25 cellular contexts compared by ENCODE assay signal in genomic region chr11:35466058-35466457, GRCh38.
"Had no signal": no experiment of that assay in that cellular context is flagged by ENCODE, and none has a peak within 500 bp of the region (broad histone marks: within the 10 kb centered on the region; RNA-seq: fewer than 3 reads in every experiment).

No MANE protein-coding gene starts in this region.

- H3K9me3 ChIP-seq: stomach, suprapubic skin, testis, thoracic aorta, thyroid gland, tibial artery, tibial nerve, transverse colon, upper lobe of left lung, upper lobe of right lung, uterus, vagina had no signal

- H3K36me3 ChIP-seq: stomach, thoracic aorta, thyroid gland, tibial artery, tibial nerve, transverse colon, upper lobe of left lung, upper lobe of right lung, uterus had no signal

- H3K27ac ChIP-seq: stomach, suprapubic skin, testis, thoracic aorta, thyroid gland, tibial artery, tibial nerve, transverse colon, upper lobe of left lung, upper lobe of right lung, uterus, vagina had no signal

- H3K4me1 ChIP-seq: stomach, suprapubic skin, testis, thyroid gland, tibial artery, tibial nerve, transverse colon, upper lobe of left lung, upper lobe of right lung, uterus, vagina had no signal

- FAIRE-seq: urothelium cell line had no signal

- DNase-seq: stimulated activated CD4-positive, alpha-beta T cell treated with anti-CD3 and anti-CD28 coated beads, Interleukin-2, amount 100 ng/mL, for 48 hours; stimulated activated CD4-positive, alpha-beta T cell treated with anti-CD3 and anti-CD28 coated beads, Interleukin-4, amount 100 ng/mL, for 1 hour; stimulated activated CD4-positive, alpha-beta T cell treated with anti-CD3 and anti-CD28 coated beads, Interleukin-4, amount 100 ng/mL, for 24 hours; stimulated activated CD4-positive, alpha-beta T cell treated with anti-CD3 and anti-CD28 coated beads, Interleukin-4, amount 100 ng/mL, for 4 hours; stimulated activated CD8-positive, alpha-beta memory T cell treated with anti-CD3 and anti-CD28 coated beads, Interleukin-4, amount 100 ng/mL, for 48 hours; stimulated activated naive B cell treated with anti-CD40 and anti-IgM and Interleukin-4, amounts not matched to agents 10 μg/mL and 1 μg/mL and 100 μg/mL, for 72 hours; stimulated activated naive CD4-positive, alpha-beta T cell; stimulated activated naive CD4-positive, alpha-beta T cell treated with Interleukin-2 at 50 U/mL for 16 hours; stimulated activated naive CD8-positive, alpha-beta T cell treated with anti-CD3 and anti-CD28 coated beads, Interleukin-15, amount 100 ng/mL, for 72 hours; stimulated activated naive CD8-positive, alpha-beta T cell treated with anti-CD3 and anti-CD28 coated beads, Interleukin-15, Interleukin-2, amounts not matched to agents 100 U/mL and 50 U/mL, for 24 hours; stomach; substantia nigra; testis; thyroid gland; tibial artery; transverse colon; trophoblast cell; upper lobe of left lung; upper lobe of right lung; uterus had no signal

- H3K27me3 ChIP-seq: suprapubic skin, testis, thyroid gland, tibial nerve, transverse colon, upper lobe of left lung, upper lobe of right lung, uterus, vagina had no signal

- H3K4me3 ChIP-seq: stomach, suprapubic skin, testis, thoracic aorta, thyroid gland, tibial artery, tibial nerve, transverse colon, upper lobe of left lung, upper lobe of right lung, uterus, vagina had no signal
